Comparison of ENCODE assay signal across 8 cellular contexts in the genomic region with DNA sequence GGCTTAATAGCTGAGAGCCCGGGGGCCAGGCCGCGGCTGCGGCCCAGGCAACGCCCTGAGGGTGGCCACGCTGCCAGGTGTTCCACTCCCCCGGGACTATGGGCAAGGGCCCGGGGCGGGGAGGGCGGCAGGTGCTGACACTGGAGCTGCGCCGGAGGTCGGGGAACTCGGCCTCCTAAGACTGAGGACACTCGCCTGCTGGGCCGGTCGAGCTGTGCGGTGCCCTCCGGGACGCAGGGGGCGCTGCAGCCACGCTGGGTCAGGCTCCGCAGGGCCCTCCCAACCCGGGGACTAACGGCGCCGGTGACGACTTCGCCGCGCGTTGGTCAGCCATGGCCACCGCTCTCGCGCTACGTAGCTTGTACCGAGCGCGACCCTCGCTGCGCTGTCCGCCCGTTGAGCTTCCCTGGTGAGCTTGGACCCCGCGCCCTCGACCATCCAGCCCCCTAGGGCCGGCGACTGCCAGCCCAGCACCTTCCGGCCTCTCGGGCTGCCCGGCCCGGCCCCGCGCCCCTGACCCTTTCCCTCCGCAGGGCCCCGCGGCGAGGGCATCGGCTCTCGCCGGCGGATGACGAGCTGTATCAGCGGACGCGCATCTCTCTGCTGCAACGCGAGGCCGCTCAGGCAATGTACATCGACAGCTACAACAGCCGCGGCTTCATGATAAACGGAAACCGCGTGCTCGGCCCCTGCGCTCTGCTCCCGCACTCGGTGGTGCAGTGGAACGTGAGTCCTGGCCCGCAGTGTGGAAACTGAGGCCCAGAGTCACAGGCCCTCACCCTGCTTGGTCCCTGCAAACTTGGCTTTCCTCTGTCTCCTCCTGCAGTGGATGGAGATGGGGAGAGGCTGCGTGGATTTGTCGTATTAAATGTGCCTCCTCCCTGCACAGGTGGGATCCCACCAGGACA. TPM values are rescaled to one million over a fixed set of nuclear protein-coding genes. Genes with fewer than 3 reads are reported as not detected.
DNase-seq lines count a peak whose midpoint lies in the region; ATAC-seq and TF ChIP-seq lines count a peak whose summit lies in the region.

A gene with protein sequence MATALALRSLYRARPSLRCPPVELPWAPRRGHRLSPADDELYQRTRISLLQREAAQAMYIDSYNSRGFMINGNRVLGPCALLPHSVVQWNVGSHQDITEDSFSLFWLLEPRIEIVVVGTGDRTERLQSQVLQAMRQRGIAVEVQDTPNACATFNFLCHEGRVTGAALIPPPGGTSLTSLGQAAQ (plus strand): TSS at position 309 of the 908 bp plus-strand sequence. CDS start 24 bp downstream, at position 333.

- WGBS in testis, 2 donors = 0 to 1% methylated on average over 2 to 39 of the region's 83 CpGs

- intact Hi-C loops in HCT116 (cut with micrococcal nuclease) = loop anchor here (1.0 to 2.0 kb wide), 2 partner anchors 33 to 72 kb away; a partner anchor contains a TSS
- intact Hi-C loops in testis (cut with DNase I; ENCODE audit: low total_unique reads) = loop anchor here (10.0 kb wide), 2 partner anchors 73 to 253 kb away; a partner anchor contains a TSS

- BruUV-seq in HCT116 (replicated peaks; lab: Mats Ljungman, UMichigan) = no TSS peak

- CTCF ChIA-PET in HCT116 (lab: Charles Lee) = interaction anchor here (0.7 to 3.5 kb wide), 8 partner anchors 14 to 621 kb away, joined by 3 to 29 read pairs (median 5); a partner anchor contains a TSS
- CTCF ChIA-PET in activated naive CD4-positive, alpha-beta T cell treated with anti-CD3 and anti-CD28 coated beads, Interleukin-2, amount 10 ng/mL, durations not matched to agents 7 days and 5 days (lab: Charles Lee) = interaction anchor here (1.3 to 9.0 kb wide), 5 partner anchors 9 to 98 kb away, joined by 3 to 62 read pairs (median 6); a partner anchor contains a TSS

- H3K36me3 ChIP-seq in HCT116 (ENCODE audit: control insufficient read depth in 1 of 2, insufficient read depth in 2 of 2, low read length in 2 of 2) = peaks cover 18 to 40% of the 10 kb centered on the region in 2 experiments; a peak in 3 of 4 replicates
- H3K36me3 ChIP-seq in MM.1S (replicated peaks; ENCODE audit: insufficient read depth, low read length) = peaks cover 9% of the 10 kb centered on the region; the same call in 1 of the 2 replicates
- peaks cover 30% of the 10 kb centered on the region; the same call in 1 of the 2 replicates for H3K36me3 ChIP-seq in SK-N-MC (ENCODE audit: insufficient read depth, low read length)
- no peaks in the 10 kb centered on the region for H3K36me3 ChIP-seq in testis (ENCODE audit: low read depth, missing control alignments)

- no peaks in the 10 kb centered on the region; the same call in 1 of the 2 replicates for H4K20me1 ChIP-seq in HCT116 (ENCODE audit: insufficient read depth)
- H4K20me1 ChIP-seq in MM.1S (ENCODE audit: insufficient read depth, low read length) = no peaks in the 10 kb centered on the region

- H3K36me3 Mint-ChIP-seq in activated naive CD4-positive, alpha-beta T cell treated with anti-CD3 and anti-CD28 coated beads, Interleukin-2, amount 10 ng/mL, durations not matched to agents 7 days and 5 days = peaks cover 47% of the 10 kb centered on the region

- peak within 1 kb of the TSS; percentile 99 for H3K27ac Mint-ChIP-seq in activated naive CD4-positive, alpha-beta T cell treated with anti-CD3 and anti-CD28 coated beads, Interleukin-2, amount 10 ng/mL, durations not matched to agents 7 days and 5 days

- peak; percentile 72 for TF ChIP-seq POLR2A in HCT116 (IDR thresholded peaks at IDR 0.05; ENCODE audit: borderline replicate concordance, extremely low read depth, insufficient read depth, insufficient read length)
- no peak for TF ChIP-seq POLR2A in testis (IDR thresholded peaks at IDR 0.05)

- peaks cover 78% of the 10 kb centered on the region for H3K79me2 ChIP-seq in HCT116 (ENCODE audit: insufficient read depth, low read length)
- peaks cover 67% of the 10 kb centered on the region for H3K79me2 ChIP-seq in MM.1S (ENCODE audit: low read length)

- TF ChIP-seq RAD21 in HCT116 (IDR thresholded peaks at IDR 0.05; ENCODE audit: low read depth) = no peak

- H3K27me3 ChIP-seq in HCT116 (ENCODE audit: insufficient read depth, low read length) (no peaks in the 10 kb centered on the region), MM.1S (replicated peaks; ENCODE audit: insufficient read depth, low read length) (no peaks in the 10 kb centered on the region), testis (no peaks in the 10 kb centered on the region)

- RAD21 ChIA-PET in HCT116 (lab: Charles Lee; ENCODE audit: low non-redundant PET in 1 of 2, low total read pairs in 2 of 2, uncharacterized antibody in 2 of 2, unreplicated experiment in 2 of 2) = interaction anchor here in 1 of 2 experiments (0.7 kb wide), 1 partner anchor 337 kb away, joined by 3 read pairs; no protein-coding TSS in a partner anchor

- H3K9me3 ChIP-seq in HCT116 (ENCODE audit: control insufficient read depth in 1 of 2, insufficient read depth in 1 of 2, low read depth in 1 of 2, low read length in 2 of 2) (no peaks in the 10 kb centered on the region), MM.1S (replicated peaks; ENCODE audit: insufficient read depth, low read length) (no peaks in the 10 kb centered on the region), SK-N-MC (ENCODE audit: low read depth, low read length) (no peaks in the 10 kb centered on the region), testis (no peaks in the 10 kb centered on the region)

- TF ChIP-seq CTCF in HCT116 (IDR thresholded peaks at IDR 0.05 in 2 of 3, conservative IDR thresholded peaks at IDR 0.05 in 1 of 3; ENCODE audit: borderline replicate concordance in 1 of 3, insufficient read depth in 1 of 3, low read depth in 2 of 3, low read length in 2 of 3) (peak in 2 of 3 experiments; percentile 82 to 92; a peak in 4 of 6 replicates), MM.1S (IDR thresholded peaks at IDR 0.05; ENCODE audit: low read length) (peak; percentile 90), omental fat pad (IDR thresholded peaks at IDR 0.05) (peak in 2 of 3 donors; percentile 62 to 93), testis (IDR thresholded peaks at IDR 0.05) (peak; percentile 95 to 98 (median 96))

- H3K4me1 Mint-ChIP-seq in activated naive CD4-positive, alpha-beta T cell treated with anti-CD3 and anti-CD28 coated beads, Interleukin-2, amount 10 ng/mL, durations not matched to agents 7 days and 5 days = peaks cover 60% of the 10 kb centered on the region

- peak within 1 kb of the TSS; percentile 90 for H3K4me2 ChIP-seq in HCT116 (ENCODE audit: low read length)
- peak within 1 kb of the TSS; percentile 95 for H3K4me2 ChIP-seq in MM.1S (ENCODE audit: low read depth, low read length)

- POLR2A ChIA-PET in HCT116 (lab: Charles Lee) = interaction anchor here (0.6 to 5.3 kb wide), 17 partner anchors 7 to 934 kb away, joined by 3 to 52 read pairs (median 5); a partner anchor contains a TSS

- H3K9me2 ChIP-seq in HCT116 (ENCODE audit: insufficient read depth) = no peaks in the 10 kb centered on the region
- no peaks in the 10 kb centered on the region for H3K9me2 ChIP-seq in MM.1S (replicated peaks; ENCODE audit: insufficient read depth, low read length)

- H3K9ac ChIP-seq in HCT116 (ENCODE audit: low read length) = peak within 1 kb of the TSS; percentile 99
- peak within 1 kb of the TSS; percentile 97 for H3K9ac ChIP-seq in MM.1S (ENCODE audit: low read length)
- H3K9ac ChIP-seq in SK-N-MC (ENCODE audit: insufficient read length) = peak within 1 kb of the TSS; percentile 94

- no peak within 1 kb of the TSS for H2AFZ ChIP-seq in HCT116 (ENCODE audit: low read depth, low read length, poor library complexity, severe bottlenecking)
- H2AFZ ChIP-seq in MM.1S (ENCODE audit: low read length) = peak within 1 kb of the TSS; percentile 80

- H3K4me1 ChIP-seq in HCT116 (ENCODE audit: control insufficient read depth in 1 of 2, insufficient read depth in 2 of 2, low read length in 2 of 2) = peaks cover 17 to 62% of the 10 kb centered on the region in 2 experiments
- H3K4me1 ChIP-seq in MM.1S (ENCODE audit: low read length) = peaks cover 51% of the 10 kb centered on the region
- peaks cover 34% of the 10 kb centered on the region for H3K4me1 ChIP-seq in testis

- H3K27ac ChIP-seq in HCT116 (ENCODE audit: low read depth, low read length) (peak within 1 kb of the TSS; percentile 99), MM.1S (ENCODE audit: low read length) (peak within 1 kb of the TSS; percentile 99), SK-N-MC (peak within 1 kb of the TSS; percentile 85), testis (peak within 1 kb of the TSS; percentile 99)

- H3F3A ChIP-seq in MM.1S (ENCODE audit: insufficient read depth, low read length) = peaks cover 79% of the 10 kb centered on the region

- ATAC-seq in HCT116 (peak; percentile 66), omental fat pad (ENCODE audit: low FRiP score) (peak; percentile 90)

- DNase-seq in HCT116 (ENCODE audit: low read depth, low spot score) = peak; percentile 90
- DNase-seq in MM.1S = peak; percentile 96
- DNase-seq in SK-N-MC (ENCODE audit: low read depth, low spot score) = no peak
- peak; percentile 94 for DNase-seq in activated naive CD4-positive, alpha-beta T cell treated with anti-CD3 and anti-CD28 coated beads, Interleukin-2, amount 10 ng/mL, durations not matched to agents 7 days and 5 days
- DNase-seq in globus pallidus (ENCODE audit: low spot score) = peak; percentile 89
- DNase-seq in omental fat pad (ENCODE audit: low spot score) = peak; percentile 76
- peak; percentile 92 for DNase-seq in testis

- H3K27me3 Mint-ChIP-seq in activated naive CD4-positive, alpha-beta T cell treated with anti-CD3 and anti-CD28 coated beads, Interleukin-2, amount 10 ng/mL, durations not matched to agents 7 days and 5 days = no peaks in the 10 kb centered on the region

- no peaks in the 10 kb centered on the region for H3K9me3 Mint-ChIP-seq in activated naive CD4-positive, alpha-beta T cell treated with anti-CD3 and anti-CD28 coated beads, Interleukin-2, amount 10 ng/mL, durations not matched to agents 7 days and 5 days

- H3K4me3 ChIP-seq in GM08714 (ENCODE audit: low read length) (peak within 1 kb of the TSS; percentile 77), HCT116 (replicated peaks in 1 of 2; ENCODE audit: low read depth in 1 of 2, low read length in 2 of 2) (peak within 1 kb of the TSS; percentile 80 to 98), MM.1S (ENCODE audit: low read length) (peak within 1 kb of the TSS; percentile 93), SK-N-MC (peak within 1 kb of the TSS; percentile 86), testis (peak within 1 kb of the TSS; percentile 93 to 94)

- H3K4me3 Mint-ChIP-seq in activated naive CD4-positive, alpha-beta T cell treated with anti-CD3 and anti-CD28 coated beads, Interleukin-2, amount 10 ng/mL, durations not matched to agents 7 days and 5 days = peak within 1 kb of the TSS; percentile 90

TF ChIP-seq in HCT116, 20 proteins besides CTCF, POLR2A, EP300 and RAD21 (continues in another document):
- no peak for TF ChIP-seq CBX3 (IDR thresholded peaks at IDR 0.05; ENCODE audit: low read depth)
- peak; percentile 72 for TF ChIP-seq ZFX (IDR thresholded peaks at IDR 0.05)
- peak; percentile 87 for TF ChIP-seq YY1 (IDR thresholded peaks at IDR 0.05; ENCODE audit: extremely low read depth, insufficient replicate concordance, low read depth, low read length)
- TF ChIP-seq POLR2AphosphoS5 (IDR thresholded peaks at IDR 0.05; ENCODE audit: low read depth, low read length) = peak; percentile 91

RNA-seq across cellular contexts. Expression of the gene that starts here (rescaled TPM):
- total RNA-seq in HCT116 (2021; ENCODE audit: unreplicated experiment) (91.0 TPM), omental fat pad (100 to 1,000 TPM; 108 to 175 (median 140) TPM), testis (100 to 1,000 TPM; 324 to 416 TPM)
- polyA plus RNA-seq in HCT116 (2012) = 124 TPM in 2 replicates
- 544 TPM for polyA plus RNA-seq in testis (ENCODE audit: insufficient read depth, low read depth, low replicate concordance)
